Comparison of ENCODE assay signal across 19 cellular contexts in the genomic region with DNA sequence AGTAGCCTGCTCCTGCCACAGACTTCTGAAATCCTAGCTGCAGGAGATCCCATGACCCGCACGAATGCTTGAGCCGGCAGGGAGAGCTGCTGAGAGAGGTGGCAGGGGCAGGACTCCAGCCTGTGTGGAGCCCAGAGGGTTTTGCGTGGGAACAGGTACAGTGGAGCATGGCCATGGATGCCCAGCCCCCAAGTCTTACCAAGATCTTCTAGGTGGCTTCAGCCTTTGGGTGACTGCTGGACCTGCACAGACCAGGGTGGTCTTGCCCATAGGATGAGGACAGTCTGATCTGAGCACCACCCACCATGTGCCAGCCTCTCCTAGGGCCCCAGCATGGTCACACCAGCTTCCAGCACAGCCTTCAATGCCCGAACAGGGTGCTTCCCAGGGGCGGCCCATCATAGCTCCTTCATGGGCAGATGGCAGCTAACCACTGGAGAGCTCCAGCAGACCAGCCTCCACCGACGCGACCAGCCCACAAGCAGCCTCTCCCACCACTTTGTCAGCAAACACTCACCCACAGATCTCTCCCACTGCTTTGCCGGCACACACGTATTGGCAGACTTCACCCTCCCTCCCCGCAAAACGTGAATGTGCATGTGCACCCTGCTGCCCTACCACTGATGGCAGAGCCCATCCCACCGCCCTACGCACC.
"Had no signal": no experiment of that assay in that cellular context is flagged by ENCODE, and none has a peak within 500 bp of the region (broad histone marks: within the 10 kb centered on the region; RNA-seq: fewer than 3 reads in every experiment).

No MANE protein-coding gene starts in this region.

- DNase-seq: activated B cell treated with CpG ODN at 0.5 μM for 24 hours; activated gamma-delta T cell; activated naive CD4-positive, alpha-beta T cell treated with anti-CD3 and anti-CD28 coated beads for 36 hours; activated T-cell treated with anti-CD3 and anti-CD28 coated beads for 4 hours; activated T-cell treated with anti-CD3 and anti-CD28 coated beads, Interleukin-2, amount 50 U/mL, for 48 hours; brain microvascular endothelial cell; MM.1S; NCI-H1105; NCI-H1436; NCI-H1694 treated with DMSO at 0.1 percent for 48 hours; NCI-H2029 treated with DMSO at 0.1 percent for 48 hours; NCI-H345; NCI-H510A treated with DMSO at 0.1 percent for 48 hours; NCI-H69; SHP77 treated with DMSO at 0.1 percent for 48 hours; T-helper 17 cell; T-helper 9 cell had no signal

- H3K27me3 Mint-ChIP-seq: activated naive CD8-positive, alpha-beta T cell; activated T-helper 17 cell treated with anti-CD3 and anti-CD28 coated beads, Interleukin-2, amount 50 U/mL, for 72 hours; T-helper 17 cell had no signal

- H3K27ac Mint-ChIP-seq: activated B cell treated with CpG ODN at 0.5 μM for 24 hours; activated naive CD4-positive, alpha-beta T cell treated with anti-CD3 and anti-CD28 coated beads for 36 hours; activated naive CD8-positive, alpha-beta T cell; activated T-helper 17 cell treated with anti-CD3 and anti-CD28 coated beads, Interleukin-2, amount 50 U/mL, for 72 hours; T-helper 17 cell had no signal

- H3K36me3 ChIP-seq: brain microvascular endothelial cell had no signal

- H3K27me3 ChIP-seq: brain microvascular endothelial cell had no signal

- H3K27ac ChIP-seq: brain microvascular endothelial cell had no signal

- H3K4me1 Mint-ChIP-seq: activated B cell treated with CpG ODN at 0.5 μM for 24 hours; activated T-helper 17 cell treated with anti-CD3 and anti-CD28 coated beads, Interleukin-2, amount 50 U/mL, for 72 hours had no signal

- ATAC-seq: activated T-helper 17 cell treated with anti-CD3 and anti-CD28 coated beads, Interleukin-2, amount 50 U/mL, for 72 hours; T-helper 17 cell had no signal

- H3K4me3 Mint-ChIP-seq: activated B cell treated with CpG ODN at 0.5 μM for 24 hours; activated naive CD4-positive, alpha-beta T cell treated with anti-CD3 and anti-CD28 coated beads for 36 hours; activated naive CD8-positive, alpha-beta T cell; activated T-helper 17 cell treated with anti-CD3 and anti-CD28 coated beads, Interleukin-2, amount 50 U/mL, for 72 hours; T-helper 17 cell had no signal
